Comparison of ENCODE assay signal across 8 cellular contexts in the genomic region with DNA sequence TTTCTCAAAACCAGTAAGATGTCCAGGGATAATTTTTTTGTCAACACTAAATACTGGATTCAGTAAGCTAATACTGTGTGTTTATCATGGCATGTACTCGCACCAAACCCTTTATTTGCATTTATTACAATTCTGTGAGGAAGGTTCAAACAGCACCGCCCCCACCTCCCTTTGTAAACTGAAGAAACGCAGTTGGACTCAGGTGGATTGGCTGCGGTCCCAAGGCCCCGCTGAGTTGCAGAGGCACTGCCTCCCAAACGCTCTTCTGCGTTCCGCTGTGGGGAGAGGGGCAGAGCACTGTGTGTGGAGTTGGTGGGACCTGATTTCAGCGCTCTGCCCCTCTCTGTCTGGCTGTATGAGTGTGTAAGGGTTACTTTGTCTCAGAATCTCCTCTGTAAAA. TPM values are rescaled to one million over a fixed set of nuclear protein-coding genes. Genes with fewer than 3 reads are reported as not detected.
DNase-seq lines count a peak whose midpoint lies in the region; ATAC-seq and TF ChIP-seq lines count a peak whose summit lies in the region.

No MANE protein-coding gene starts in this region.

- no peaks in the 10 kb centered on the region for H3K9me3 ChIP-seq in left lung

- peak overlapping the region; percentile 53 for H3K27ac Mint-ChIP-seq in mesothelial cell of epicardium

- POLR2A ChIA-PET in GM10248 (lab: Yijun Ruan, JAX), result interaction anchor here (0.8 kb wide), 1 partner anchor 65 kb away, joined by 5 read pairs; no protein-coding TSS in a partner anchor

- H3K36me3 Mint-ChIP-seq in mesothelial cell of epicardium, result peaks cover 15% of the 10 kb centered on the region

- peak overlapping the region in 1 of 2 donors; percentile 67 for H3K4me3 ChIP-seq in left lung

- H3K36me3 ChIP-seq in left lung, result peaks cover 0 to 44% of the 10 kb centered on the region in 2 donors

- peaks cover 16% of the 10 kb centered on the region for H3K4me1 Mint-ChIP-seq in mesothelial cell of epicardium

- DNase-seq in DMS53 treated with DMSO at 0.1 percent for 48 hours (lab: John Stamatoyannopoulos, UW; ENCODE audit: unreplicated experiment) (peak; percentile 9), HuH-7.5 (ENCODE audit: low spot score) (peak; percentile 69), mesothelial cell of epicardium (ENCODE audit: low spot score in 2 of 2, unreplicated experiment in 2 of 2) (no peak), left lung (no peak), GM10248 (ENCODE audit: extremely low spot score) (no peak)
- no peak for DNase-seq in stimulated activated CD4-positive, alpha-beta T cell treated with anti-CD3 and anti-CD28 coated beads, Interleukin-4, amount 100 ng/mL, for 4 hours

- peak overlapping the region; percentile 76 for H3K4me3 Mint-ChIP-seq in mesothelial cell of epicardium

- peaks cover 7 to 35% of the 10 kb centered on the region in 2 donors for H3K4me1 ChIP-seq in left lung

- H3K27me3 ChIP-seq in left lung, result no peaks in the 10 kb centered on the region

- no peaks in the 10 kb centered on the region for H3K9me3 Mint-ChIP-seq in mesothelial cell of epicardium

- peak overlapping the region; percentile 92 for H3K27ac ChIP-seq in VCaP
- H3K27ac ChIP-seq in left lung, result no peak overlapping the region

- H3K27me3 Mint-ChIP-seq in mesothelial cell of epicardium (ENCODE audit: low read depth), result no peaks in the 10 kb centered on the region

- intact Hi-C loops in left lung (cut with DNase I), result loop anchor here in 1 of 2 donors (5.0 to 10.0 kb wide), 2 partner anchors 79 to 316 kb away; no protein-coding TSS in a partner anchor

- ATAC-seq in left lung (no peak), GM19328 (IDR thresholded peaks at IDR 0.05; ENCODE audit: unreplicated experiment) (no peak)

- no peak for TF ChIP-seq CTCF in VCaP (conservative IDR thresholded peaks at IDR 0.05)
- no peak for TF ChIP-seq CTCF in mesothelial cell of epicardium (IDR thresholded peaks at IDR 0.05; ENCODE audit: unreplicated experiment)
- no peak for TF ChIP-seq CTCF in left lung (IDR thresholded peaks at IDR 0.05)
- TF ChIP-seq CTCF in GM10248 (IDR thresholded peaks at IDR 0.05; ENCODE audit: control extremely low read depth, extremely low read depth, low read depth, missing control alignments), result no peak

- CTCF ChIA-PET in GM10248 (lab: Yijun Ruan, JAX), result interaction anchor here (1.0 to 23.2 kb wide), 38 partner anchors 9 to 636 kb away, joined by 3 to 447 read pairs (median 5); a partner anchor contains a TSS

RNA-seq across cellular contexts. Expression of a gene that starts 1.2 kb away (rescaled TPM):
- 18.6 to 21.5 TPM (median 20.2 TPM) in 3 replicates for total RNA-seq in mesothelial cell of epicardium
- total RNA-seq in left lung, result 10 to 100 TPM in 1 of 2 donors, 1 to 10 TPM in 1; 9.8 to 12.5 TPM

RNA-seq across cellular contexts. Expression of a gene that starts 20.8 kb away (rescaled TPM):
- 75.8 to 79.7 TPM (median 79.3 TPM) in 3 replicates for total RNA-seq in mesothelial cell of epicardium
- total RNA-seq in left lung, result 10 to 100 TPM; 62.3 to 74.4 TPM

RNA-seq across cellular contexts. Expression of a gene that starts 23.6 kb away (rescaled TPM):
- 11.5 to 12.4 TPM (median 11.9 TPM) in 3 replicates for total RNA-seq in mesothelial cell of epicardium
- total RNA-seq in left lung, result 10 to 100 TPM; 12.4 to 13.5 TPM

RNA-seq across cellular contexts. Expression of a gene that starts 38.4 kb away (rescaled TPM):
- total RNA-seq in mesothelial cell of epicardium, result 51.7 to 59.1 TPM (median 56.9 TPM) in 3 replicates
- total RNA-seq in left lung, result 10 to 100 TPM; 10.4 to 31.2 TPM

RNA-seq across cellular contexts. Expression of a gene that starts 52.8 kb away (rescaled TPM):
- total RNA-seq in mesothelial cell of epicardium (89.0 to 104 TPM (median 101 TPM) in 3 replicates), left lung (10 to 100 TPM; 78.6 to 86.3 TPM)

Comparison
In these comparisons a context has a peak if more than half of its experiments do, and no peak if none do; other contexts are left out.
1. DNase-seq: peak in DMS53 treated with DMSO at 0.1 percent for 48 hours (single experiment) and HuH-7.5 (single experiment); none in mesothelial cell of epicardium (0 of 2), left lung (0 of 2), GM10248 (single experiment) and stimulated activated CD4-positive, alpha-beta T cell treated with anti-CD3 and anti-CD28 coated beads, Interleukin-4, amount 100 ng/mL, for 4 hours (0 of 2).